8 cellular contexts compared by ENCODE assay signal in the genomic region with DNA sequence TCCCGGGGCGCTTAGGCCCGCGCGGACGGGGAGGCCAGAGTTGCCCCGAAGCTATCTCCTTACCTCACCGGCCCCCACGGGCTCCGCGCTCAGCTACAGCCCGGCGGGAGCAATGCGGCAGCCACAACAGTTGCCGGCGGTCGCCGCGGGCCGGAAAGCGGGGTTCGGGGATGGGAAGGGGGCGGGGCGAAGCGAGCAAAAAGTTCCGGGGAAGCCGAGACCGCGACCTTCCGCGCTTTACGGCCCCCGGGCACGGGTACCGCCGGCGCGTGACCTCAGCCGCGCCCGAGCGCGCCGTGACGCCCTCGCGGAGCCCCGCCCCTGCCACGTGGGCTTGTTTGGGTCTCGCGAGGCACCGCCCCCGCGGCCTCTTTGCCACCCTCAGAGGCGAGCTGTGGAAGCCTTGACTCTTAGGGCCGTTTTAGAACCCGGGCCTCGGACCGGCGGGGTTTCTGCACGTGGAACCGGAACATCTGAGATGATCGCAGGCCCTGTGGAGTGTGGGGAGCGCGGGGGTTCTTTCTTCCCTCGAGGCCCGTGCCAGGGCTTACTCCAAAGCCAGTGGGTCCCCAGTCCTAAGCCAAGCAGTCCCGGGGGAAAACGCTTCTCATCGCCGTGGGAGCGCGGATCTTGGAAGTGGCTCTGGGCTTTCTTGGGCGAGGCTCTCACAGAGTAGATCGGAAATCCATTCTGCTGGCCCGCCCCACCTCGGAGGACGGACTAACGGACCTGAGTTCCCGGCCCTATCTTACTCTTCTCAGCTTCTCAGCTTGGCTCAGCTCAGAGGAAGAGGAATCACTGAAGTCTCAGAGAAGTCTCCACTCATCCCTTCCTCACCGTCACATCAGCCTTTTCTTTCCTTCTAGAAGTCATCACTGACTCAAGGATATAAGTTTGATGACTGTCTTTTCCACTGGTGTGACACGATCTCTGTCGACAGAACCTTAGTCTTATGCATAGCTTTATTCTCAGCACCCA. TPM values are rescaled to one million over a fixed set of nuclear protein-coding genes. Genes with fewer than 3 reads are reported as not detected.
DNase-seq lines count a peak whose midpoint lies in the region; ATAC-seq, FAIRE-seq and TF ChIP-seq lines count a peak whose summit lies in the region.
"Not testable (repeated sequence)": the region's sequence is repeated elsewhere in the genome, so short reads cannot be mapped to it uniquely, and the experiment has no call there.

No MANE protein-coding gene starts in this region.

- H3K4me3 ChIP-seq in ACC112 (ENCODE audit: low read depth, low read length) (peak overlapping the region; percentile 100), WERI-Rb-1 (ENCODE audit: low read depth, low read length) (peak overlapping the region; percentile 62), mammary epithelial cell (replicated peaks in 1 of 3; ENCODE audit: insufficient read depth in 1 of 3, low read depth in 2 of 3, low read length in 3 of 3) (peak overlapping the region; percentile 69 to 86 (median 74)), small intestine (ENCODE audit: low read depth in 1 of 2, low read length in 2 of 2) (peak overlapping the region; percentile 58 to 78)

- H3K9ac ChIP-seq in mammary epithelial cell (ENCODE audit: insufficient read depth, low read length) = peak overlapping the region; percentile 77

- BruUV-seq in mammary epithelial cell (replicated peaks; lab: Mats Ljungman, UMichigan) = TSS peak; percentile 84

- WGBS in mammary epithelial cell (ENCODE audit: low coverage, missing lambda C conversion rate) = 4% methylated on average over 13 of the region's 83 CpGs
- WGBS in small intestine, 3 donors = 1 to 2% (median 2%) methylated on average over 46 to 71 of the region's 83 CpGs

- ATAC-seq in GM18873 (IDR thresholded peaks at IDR 0.05; ENCODE audit: low FRiP score, unreplicated experiment) (peak; percentile 87), HG03108 (IDR thresholded peaks at IDR 0.05; ENCODE audit: unreplicated experiment) (peak; percentile 97)

- H3K27ac ChIP-seq in ACC112 (ENCODE audit: low read depth, low read length) (peak overlapping the region; percentile 64), WERI-Rb-1 (peak overlapping the region; percentile 52), mammary epithelial cell (ENCODE audit: insufficient read depth, low read depth, low read length) (peak overlapping the region; percentile 73), small intestine (ENCODE audit: low read depth in 1 of 2, low read length in 1 of 2) (peak overlapping the region; percentile 63 to 83)

- not testable (repeated sequence) for H3K9me3 ChIP-seq in WERI-Rb-1 (ENCODE audit: severe bottlenecking); mammary epithelial cell (replicated peaks; ENCODE audit: insufficient read depth, low read length); small intestine (ENCODE audit: control insufficient read depth, low read depth)

- not testable (repeated sequence) for H3K27me3 ChIP-seq in ACC112 (ENCODE audit: insufficient read depth, low read length); WERI-Rb-1 (ENCODE audit: insufficient read depth, low read depth, severe bottlenecking); mammary epithelial cell (ENCODE audit: insufficient read depth, low read length); small intestine (ENCODE audit: control insufficient read depth in 2 of 2, insufficient read depth in 2 of 2, low read length in 2 of 2)

- H3K4me2 ChIP-seq in mammary epithelial cell (ENCODE audit: insufficient read depth, low read depth, low read length) = peak overlapping the region; percentile 73

- intact Hi-C loops in mammary epithelial cell (cut with micrococcal nuclease) = loop anchor here (10.0 kb wide), 1 partner anchor 257 kb away; no protein-coding TSS in a partner anchor

- H2AFZ ChIP-seq in ACC112 (ENCODE audit: low read length, unreplicated experiment) (peak overlapping the region; percentile 60), mammary epithelial cell (ENCODE audit: low read depth, low read length) (peak overlapping the region; percentile 88)

- TF ChIP-seq CTCF in WERI-Rb-1 (IDR thresholded peaks at IDR 0.05; ENCODE audit: low read depth, low read length); mammary epithelial cell (conservative IDR thresholded peaks at IDR 0.05 in 1 of 2, IDR thresholded peaks at IDR 0.05 in 1 of 2; ENCODE audit: extremely low read depth in 1 of 2, insufficient read depth in 1 of 2, low read depth in 1 of 2, low read length in 2 of 2): not testable (repeated sequence)

- not testable (repeated sequence) for H3K36me3 ChIP-seq in ACC112 (ENCODE audit: insufficient read depth, low read length); WERI-Rb-1; mammary epithelial cell (ENCODE audit: insufficient read depth, low read length); small intestine (ENCODE audit: control insufficient read depth in 2 of 2, insufficient read depth in 2 of 2, low read length in 2 of 2)

- H4K20me1 ChIP-seq in mammary epithelial cell (ENCODE audit: insufficient read depth, low read length) = not testable (repeated sequence)

- dilution Hi-C loops in mammary epithelial cell (cut with HindIII; ENCODE audit: low sequenced_read_pairs) = not testable (repeated sequence)

- FAIRE-seq in small intestine (lab: Jason Lieb, UNC) = not testable (repeated sequence)

- CTCF ChIA-PET in mammary epithelial cell (lab: Charles Lee; ENCODE audit: low non-redundant PET) = not testable (repeated sequence)

- peaks cover 31% of the 10 kb centered on the region for H3K79me2 ChIP-seq in ACC112 (ENCODE audit: control insufficient read depth, insufficient read depth, low read length, unreplicated experiment)
- H3K79me2 ChIP-seq in mammary epithelial cell (ENCODE audit: insufficient read depth, low read length) = peaks cover 41% of the 10 kb centered on the region

- peak; percentile 90 for DNase-seq in NCI-H2171 (lab: John Stamatoyannopoulos, UW)
- DNase-seq in WERI-Rb-1 = peak; percentile 90
- DNase-seq in mammary epithelial cell = peak; percentile 91
- peak; percentile 85 for DNase-seq in iPS-NIHi7 (ENCODE audit: extremely low spot score)
- peak; percentile 83 for DNase-seq in small intestine

- in situ Hi-C loops in mammary epithelial cell (cut with MboI; ENCODE audit: low sequenced_read_pairs in 2 of 2) = not testable (repeated sequence)

- not testable (repeated sequence) for H3K4me1 ChIP-seq in ACC112 (ENCODE audit: control insufficient read depth, insufficient read depth, low read length, unreplicated experiment); mammary epithelial cell (ENCODE audit: insufficient read depth, low read length); small intestine (ENCODE audit: control insufficient read depth in 2 of 2, insufficient read depth in 1 of 2, low read depth in 1 of 2, low read length in 1 of 2)

RNA-seq across cellular contexts. Expression of gene NPIPB15, which starts 7.8 kb away (rescaled TPM):
- 1 to 10 TPM; 1.0 to 1.2 TPM for total RNA-seq in mammary epithelial cell
- polyA plus RNA-seq in mammary epithelial cell = 4.6 TPM
- polyA minus RNA-seq in mammary epithelial cell = not detected
- 10 to 100 TPM; 20.9 to 96.2 (median 65.7) TPM for polyA plus RNA-seq in small intestine

RNA-seq across cellular contexts. Expression of gene CLEC18B, which starts 53.0 kb away (rescaled TPM):
- total RNA-seq in mammary epithelial cell = 1 to 10 TPM in 1 of 2 donors, under 1 TPM in 1; 0.61 to 1.8 TPM
- polyA plus RNA-seq in mammary epithelial cell = 0.03 TPM
- not detected for polyA minus RNA-seq in mammary epithelial cell
- polyA plus RNA-seq in small intestine = 1 to 10 TPM in 2 of 3 donors, under 1 TPM in 1; 0.92 to 4.5 (median 1.1) TPM

Comparison
In these comparisons a context has a peak if more than half of its experiments do, and no peak if none do; other contexts are left out.
1. Peak in every context shown above with its lines: DNase-seq, ATAC-seq, H3K4me3 ChIP-seq and H3K27ac ChIP-seq.